In the genomic region with DNA sequence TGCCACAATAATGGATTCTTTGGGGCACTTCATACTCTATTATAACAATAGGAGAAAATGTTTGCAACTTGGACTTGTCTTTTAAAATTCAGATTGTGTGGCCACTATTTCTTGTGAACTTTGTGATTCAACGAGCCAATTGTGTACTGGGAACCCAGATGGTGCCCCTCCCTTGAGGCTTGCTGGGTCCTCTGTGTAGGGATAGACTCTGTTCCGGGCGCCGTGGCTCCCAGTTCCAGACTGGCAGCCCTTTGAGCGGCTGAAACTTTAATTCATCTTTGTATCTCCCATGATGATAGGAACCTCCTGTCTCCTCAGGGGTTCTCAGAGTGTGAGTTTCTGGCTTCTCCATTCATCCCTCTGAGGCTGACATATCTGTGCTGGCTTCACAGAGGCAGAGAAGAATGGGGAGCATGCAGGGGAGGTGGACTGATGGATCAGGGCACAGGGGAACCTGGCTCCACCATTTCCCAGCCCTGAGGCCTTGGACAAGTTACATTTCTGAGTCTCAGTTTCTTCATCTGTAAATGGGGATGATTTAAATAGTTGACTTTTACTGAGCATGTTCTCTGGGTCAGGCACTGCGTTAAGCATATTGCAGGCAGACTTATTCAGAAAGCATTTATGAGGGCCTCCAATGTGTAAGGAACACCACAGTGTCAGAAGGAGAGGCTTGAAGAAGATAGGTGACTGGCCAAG, we compare ENCODE assay signal across 1 cellular context.
TF ChIP-seq lines count a peak whose summit lies in the region.

No MANE protein-coding gene starts in this region.

TF ChIP-seq in endothelial cell of umbilical vein, 7 proteins besides CTCF, POLR2A, EP300 and RAD21:
- no peak for TF ChIP-seq FOS (IDR thresholded peaks at IDR 0.05; ENCODE audit: borderline replicate concordance, insufficient read depth, low read length)
- no peak for TF ChIP-seq MYC (IDR thresholded peaks at IDR 0.05; ENCODE audit: low read depth, low read length)
- TF ChIP-seq POLR2AphosphoS5 (IDR thresholded peaks at IDR 0.05; ENCODE audit: insufficient read depth, low read depth, low read length), result no peak
- TF ChIP-seq, protein P1, sequence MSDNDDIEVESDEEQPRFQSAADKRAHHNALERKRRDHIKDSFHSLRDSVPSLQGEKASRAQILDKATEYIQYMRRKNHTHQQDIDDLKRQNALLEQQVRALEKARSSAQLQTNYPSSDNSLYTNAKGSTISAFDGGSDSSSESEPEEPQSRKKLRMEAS (IDR thresholded peaks at IDR 0.05; ENCODE audit: insufficient read depth, insufficient read length), result no peak
- no peak for TF ChIP-seq GATA2 (IDR thresholded peaks at IDR 0.05; ENCODE audit: insufficient read depth, insufficient read length, low read depth, low read length)
- TF ChIP-seq EZH2 (IDR thresholded peaks at IDR 0.05; ENCODE audit: borderline replicate concordance, low read depth, low read length, severe bottlenecking), result no peak
- TF ChIP-seq JUN (IDR thresholded peaks at IDR 0.05; ENCODE audit: borderline replicate concordance, insufficient read depth, insufficient read length, low read depth), result no peak
